Comparison of ENCODE assay signal across 1 cellular context in genomic region chr18:22710628-22711380, GRCh38.
TF ChIP-seq lines count a peak whose summit lies in the region.

No MANE protein-coding gene starts in this region.

TF ChIP-seq in IMR-90, 13 proteins besides CTCF, POLR2A, EP300 and RAD21:
- TF ChIP-seq MAZ (IDR thresholded peaks at IDR 0.05; ENCODE audit: borderline replicate concordance, low read depth, low read length), result peak; percentile 29; the same call in 1 of the 2 replicates
- no peak for TF ChIP-seq FOS (IDR thresholded peaks at IDR 0.05; ENCODE audit: low read depth, low read length)
- TF ChIP-seq CEBPB (IDR thresholded peaks at IDR 0.05; ENCODE audit: low read depth, low read length), result peak; percentile 48; the same call in 1 of the 2 replicates
